8 cellular contexts compared by ENCODE assay signal in the genomic region with DNA sequence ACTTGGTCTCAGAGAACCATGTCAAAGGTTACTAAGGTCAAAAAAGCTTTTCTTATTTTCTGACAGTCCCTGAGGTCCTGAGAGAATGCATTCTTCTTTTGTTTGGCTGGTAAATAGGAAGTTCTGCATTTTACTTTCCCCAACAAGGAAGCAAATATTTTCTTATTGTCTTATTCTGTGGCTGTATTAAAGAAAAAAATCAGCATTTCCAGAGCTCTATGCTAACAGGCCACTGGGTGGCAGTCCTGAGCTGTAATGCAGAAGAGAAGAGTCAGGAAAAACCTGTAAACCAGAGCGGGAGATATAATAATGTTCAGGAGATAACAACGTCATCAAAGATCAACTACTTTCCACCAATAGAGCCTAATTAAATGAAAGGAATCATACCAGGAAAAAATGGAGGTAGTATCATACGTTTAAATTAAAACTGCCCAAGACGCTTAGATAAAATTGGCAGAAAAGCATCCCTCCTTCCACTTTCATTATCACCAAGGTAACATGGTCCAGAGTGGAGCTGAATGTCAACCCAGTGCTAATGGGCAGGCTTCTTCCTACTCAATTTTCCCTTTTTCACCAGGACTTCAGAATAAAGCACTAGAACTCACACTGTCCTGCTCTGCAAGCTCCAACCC. TPM values are rescaled to one million over a fixed set of nuclear protein-coding genes. Genes with fewer than 3 reads are reported as not detected.
DNase-seq lines count a peak whose midpoint lies in the region; TF ChIP-seq lines count a peak whose summit lies in the region.

No MANE protein-coding gene starts in this region.

- H3K9me3 ChIP-seq in adrenal gland (replicated peaks in 1 of 3): no peaks in the 10 kb centered on the region
- no peaks in the 10 kb centered on the region for H3K9me3 ChIP-seq in right atrium auricular region

- intact Hi-C loops in adrenal gland (cut with DNase I): loop anchor here in 1 of 2 donors (10.0 kb wide), 1 partner anchor 491 kb away; no protein-coding TSS in a partner anchor

- TF ChIP-seq CTCF in adrenal gland (IDR thresholded peaks at IDR 0.05) (peak; percentile 84 to 96 (median 88)), right atrium auricular region (IDR thresholded peaks at IDR 0.05) (peak; percentile 84 to 89)

- H3K4me3 ChIP-seq in adrenal gland: peak overlapping the region in 1 of 4 donors; percentile 48
- H3K4me3 ChIP-seq in right atrium auricular region: peak overlapping the region in 1 of 2 donors; percentile 28
- H3K4me3 ChIP-seq in skeletal muscle cell (ENCODE audit: low read depth, low read length): peak overlapping the region; percentile 10

- 2 to 6% (median 3%) methylated on average over 4 of the region's 4 CpGs for WGBS in adrenal gland, 4 donors

- H3K27me3 ChIP-seq in adrenal gland (no peaks in the 10 kb centered on the region), right atrium auricular region (no peaks in the 10 kb centered on the region)

- no peak for TF ChIP-seq POLR2A in adrenal gland (IDR thresholded peaks at IDR 0.05)

- DNase-seq in NK-92 treated with Interleukin-12 subunit alpha and Interleukin-12 subunit beta, amount 100 ng/mL, for 24 hours (lab: John Stamatoyannopoulos, UW): peak; percentile 27
- no peak for DNase-seq in NK-92 (lab: John Stamatoyannopoulos, UW; ENCODE audit: unreplicated experiment)
- DNase-seq in NCI-H1436 (lab: John Stamatoyannopoulos, UW): peak; percentile 76
- DNase-seq in T-helper 1 cell: peak; percentile 18 to 68 (median 39)
- DNase-seq in adrenal gland: peak; percentile 59 to 88 (median 73)
- DNase-seq in right atrium auricular region (ENCODE audit: low spot score): peak; percentile 69
- DNase-seq in skeletal muscle cell (ENCODE audit: low read depth): no peak
- DNase-seq in 8988T: no peak

- H3K4me1 ChIP-seq in adrenal gland (replicated peaks in 1 of 2) (peaks cover 11 to 48% of the 10 kb centered on the region in 2 donors), right atrium auricular region (peaks cover 0 to 15% of the 10 kb centered on the region in 2 donors)

- peak overlapping the region in 1 of 5 donors; percentile 63 for H3K27ac ChIP-seq in adrenal gland
- peak overlapping the region; percentile 5 to 14 for H3K27ac ChIP-seq in right atrium auricular region

- H3K36me3 ChIP-seq in adrenal gland (replicated peaks in 1 of 2) (no peaks in the 10 kb centered on the region), right atrium auricular region (no peaks in the 10 kb centered on the region)

RNA-seq across cellular contexts. Expression of a gene that starts 55.6 kb away (rescaled TPM):
- 10 to 100 TPM; 12.0 to 36.2 (median 18.7) TPM for total RNA-seq in adrenal gland
- polyA plus RNA-seq in adrenal gland: 10 to 100 TPM in 2 of 3 donors, 1 to 10 TPM in 1; 9.2 to 13.3 (median 13.0) TPM
- total RNA-seq in right atrium auricular region: 10 to 100 TPM in 1 of 2 donors, 1 to 10 TPM in 1; 7.9 to 29.4 TPM

Comparison
In these comparisons a context has a peak if more than half of its experiments do, and no peak if none do; other contexts are left out.
1. DNase-seq: peak in NK-92 treated with Interleukin-12 subunit alpha and Interleukin-12 subunit beta, amount 100 ng/mL, for 24 hours (single experiment), NCI-H1436 (single experiment), T-helper 1 cell (5 of 5), adrenal gland (7 of 7) and right atrium auricular region (single experiment); none in NK-92 (single experiment), skeletal muscle cell (single experiment) and 8988T (single experiment).